Comparison of ENCODE assay signal across 9 cellular contexts in the genomic region with DNA sequence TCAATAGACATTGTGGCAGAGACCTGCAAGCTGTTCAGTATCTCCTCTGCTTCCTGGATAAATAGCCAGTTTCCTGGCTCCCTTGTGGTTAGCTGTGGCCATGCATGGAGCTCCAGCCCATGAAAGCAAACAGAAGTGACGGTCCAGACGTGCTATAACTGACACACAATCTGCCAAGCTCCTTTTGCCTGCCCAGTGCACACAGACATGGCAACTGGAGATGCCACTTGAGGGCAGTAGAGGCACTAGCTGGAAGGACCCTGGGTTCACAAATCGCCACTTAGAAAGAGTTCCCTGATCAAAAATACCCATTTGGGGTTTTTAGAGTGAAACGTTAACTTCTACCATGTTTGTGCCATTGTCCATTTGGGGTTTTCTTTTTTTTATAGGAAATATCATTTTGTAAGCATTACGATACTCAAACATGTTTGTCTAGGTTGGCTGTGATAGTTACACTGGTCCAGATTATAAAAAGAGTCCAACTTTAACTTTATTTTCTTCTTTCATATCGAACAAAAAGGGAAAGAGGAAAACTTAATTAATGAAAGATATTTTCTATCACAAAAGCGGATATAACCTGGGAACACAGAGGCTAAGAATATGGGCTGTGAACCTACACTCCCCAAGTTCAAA. TPM values are rescaled to one million over a fixed set of nuclear protein-coding genes. Genes with fewer than 3 reads are reported as not detected.
DNase-seq lines count a peak whose midpoint lies in the region; ATAC-seq and TF ChIP-seq lines count a peak whose summit lies in the region.
"Had no signal": no experiment of that assay in that cellular context is flagged by ENCODE, and none has a peak within 500 bp of the region (broad histone marks: within the 10 kb centered on the region; RNA-seq: fewer than 3 reads in every experiment).

No MANE protein-coding gene starts in this region.

- TF ChIP-seq POLR2A in tibial nerve (IDR thresholded peaks at IDR 0.05): no peak

- no peaks in the 10 kb centered on the region for H3K27me3 ChIP-seq in tibial nerve

- peaks cover 0 to 92% (median 0%) of the 10 kb centered on the region in 3 donors for H3K36me3 ChIP-seq in tibial nerve

- no peaks in the 10 kb centered on the region for H3K4me1 ChIP-seq in tibial nerve

- TF ChIP-seq EP300 in tibial nerve (IDR thresholded peaks at IDR 0.05): no peak

- H3K27ac ChIP-seq in C4-2B (no peak overlapping the region), tibial nerve (no peak overlapping the region)

- peak; percentile 33 for DNase-seq in RPMI8226
- DNase-seq in fibroblast of mammary gland (ENCODE audit: low read depth): peak; percentile 37
- DNase-seq in stimulated activated CD4-positive, alpha-beta T cell treated with anti-CD3 and anti-CD28 coated beads, Interleukin-4, amount 100 ng/mL, for 1 hour: peak; percentile 7
- DNase-seq in tibial nerve (ENCODE audit: low spot score in 2 of 2): no peak
- no peak for DNase-seq in SK-N-DZ (ENCODE audit: low spot score)

- TF ChIP-seq CTCF in C4-2B (conservative IDR thresholded peaks at IDR 0.05): peak; percentile 90
- peak; percentile 55 for TF ChIP-seq CTCF in fibroblast of mammary gland (conservative IDR thresholded peaks at IDR 0.05; ENCODE audit: control insufficient read depth, insufficient read depth, low read depth, low read length)
- TF ChIP-seq CTCF in tibial nerve (IDR thresholded peaks at IDR 0.05): peak in 1 of 5 experiments; percentile 12

- 72 to 84% methylated on average over 7 of the region's 7 CpGs for WGBS in tibial nerve, 2 donors

- H3K4me3 ChIP-seq in fibroblast of mammary gland (ENCODE audit: control insufficient read depth, low read depth, low read length) (no peak overlapping the region), tibial nerve (no peak overlapping the region)

- ATAC-seq in GM21447 (IDR thresholded peaks at IDR 0.05; ENCODE audit: unreplicated experiment) (peak; percentile 61), GM19035 (IDR thresholded peaks at IDR 0.05; ENCODE audit: unreplicated experiment) (no peak)

- peaks cover 0 to 4% (median 0%) of the 10 kb centered on the region in 4 donors for H3K9me3 ChIP-seq in tibial nerve

RNA-seq across cellular contexts. Expression of gene KIN, which starts 31.3 kb away (rescaled TPM):
- total RNA-seq in tibial nerve: 1 to 10 TPM; 6.9 to 9.2 (median 7.7) TPM
- polyA plus RNA-seq in SK-N-DZ (2014; cell fraction: cytosol; rRNA removed): 13.6 and 13.9 TPM in 2 replicates
- polyA plus RNA-seq in SK-N-DZ (2014; cell fraction: nucleus; rRNA removed): 14.1 and 26.3 TPM in 2 replicates

RNA-seq across cellular contexts. Expression of gene ATP5F1C, which starts 31.5 kb away (rescaled TPM):
- 100 to 1,000 TPM; 138 to 224 (median 171) TPM for total RNA-seq in tibial nerve
- polyA plus RNA-seq in SK-N-DZ (2014; cell fraction: cytosol; rRNA removed): 999 and 1,167 TPM in 2 replicates
- 618 and 872 TPM in 2 replicates for polyA plus RNA-seq in SK-N-DZ (2014; cell fraction: nucleus; rRNA removed)

RNA-seq across cellular contexts. Expression of gene ITIH2, which starts 53.4 kb away (rescaled TPM):
- total RNA-seq in tibial nerve: not detected
- polyA plus RNA-seq in SK-N-DZ (2014; cell fraction: cytosol; rRNA removed): not detected in 2 replicates
- not detected in 2 replicates for polyA plus RNA-seq in SK-N-DZ (2014; cell fraction: nucleus; rRNA removed)
- total RNA-seq: glomerular endothelial cell had no signal

Comparison
In these comparisons a context has a peak if more than half of its experiments do, and no peak if none do; other contexts are left out.
1. DNase-seq: peak in RPMI8226 (single experiment), fibroblast of mammary gland (single experiment) and stimulated activated CD4-positive, alpha-beta T cell treated with anti-CD3 and anti-CD28 coated beads, Interleukin-4, amount 100 ng/mL, for 1 hour (single experiment); none in tibial nerve (0 of 2) and SK-N-DZ (single experiment).